In genomic region chr6:139219271-139219729, GRCh38 we compare ENCODE assay signal across 8 cellular contexts.
DNase-seq lines count a peak whose midpoint lies in the region; TF ChIP-seq lines count a peak whose summit lies in the region.

No MANE protein-coding gene starts in this region.

- peaks cover 5% of the 10 kb centered on the region for H3K4me1 Mint-ChIP-seq in neural progenitor cell

- WGBS in stomach, 5 donors = 4 to 12% (median 7%) methylated on average over 4 to 7 of the region's 7 CpGs

- H2AFZ ChIP-seq in neural progenitor cell (replicated peaks) = peak overlapping the region; percentile 60

- no peak for TF ChIP-seq POLR2A in stomach (IDR thresholded peaks at IDR 0.05)

- peak overlapping the region; percentile 32 for H3K4me2 ChIP-seq in neural progenitor cell

- TF ChIP-seq CTCF in fibroblast of pulmonary artery (IDR thresholded peaks at IDR 0.05; ENCODE audit: low read length, missing control alignments) (peak; percentile 98), neural progenitor cell (IDR thresholded peaks at IDR 0.05) (peak; percentile 86), stomach (IDR thresholded peaks at IDR 0.05) (peak in 5 of 7 experiments; percentile 46 to 88 (median 79))

- no peak overlapping the region for H3K4me3 ChIP-seq in fibroblast of pulmonary artery (replicated peaks; ENCODE audit: low read depth, low read length)
- no peak overlapping the region for H3K4me3 ChIP-seq in neural progenitor cell
- H3K4me3 ChIP-seq in stomach = no peak overlapping the region

- no peaks in the 10 kb centered on the region for H3K36me3 Mint-ChIP-seq in neural progenitor cell

- H3K36me3 ChIP-seq in neural progenitor cell = no peaks in the 10 kb centered on the region
- H3K36me3 ChIP-seq in stomach = no peaks in the 10 kb centered on the region

- peak overlapping the region; percentile 11 for H3K4me3 Mint-ChIP-seq in neural progenitor cell

- no peaks in the 10 kb centered on the region for H3K27me3 ChIP-seq in neural progenitor cell
- no peaks in the 10 kb centered on the region for H3K27me3 ChIP-seq in stomach

- H4K20me1 ChIP-seq in neural progenitor cell (ENCODE audit: low read depth) = no peaks in the 10 kb centered on the region

- peaks cover 3% of the 10 kb centered on the region for H3K9me3 Mint-ChIP-seq in neural progenitor cell

- peaks cover 4% of the 10 kb centered on the region for H3K27me3 Mint-ChIP-seq in neural progenitor cell (ENCODE audit: insufficient read depth, low read depth)

- intact Hi-C loops in stomach (cut with DNase I; ENCODE audit: low total_unique reads) = no loop called here

- H3K4me1 ChIP-seq in neural progenitor cell (no peaks in the 10 kb centered on the region), stomach (peaks cover 8 to 11% (median 9%) of the 10 kb centered on the region in 4 donors)

- DNase-seq in ELF-1 (ENCODE audit: low read depth, low spot score) (peak; percentile 96), H4 (ENCODE audit: low spot score) (peak; percentile 91), Kasumi-1 (lab: John Stamatoyannopoulos, UW) (peak; percentile 81 to 87), RKO (ENCODE audit: low spot score) (peak; percentile 69), activated T-helper 1 cell treated with Interleukin-2 at 50 U/mL for 16 hours (ENCODE audit: low read depth) (peak; percentile 50), fibroblast of pulmonary artery (ENCODE audit: low read depth) (peak; percentile 95), neural progenitor cell (ENCODE audit: low spot score) (peak; percentile 91), stomach (peak; percentile 91)

- peaks cover 12% of the 10 kb centered on the region for H3F3A ChIP-seq in neural progenitor cell (ENCODE audit: low read depth)

- H3K9ac ChIP-seq in neural progenitor cell = no peak overlapping the region

- peak overlapping the region; percentile 93 for H3K27ac Mint-ChIP-seq in neural progenitor cell

- H3K9me3 ChIP-seq in neural progenitor cell (ENCODE audit: low read depth) = no peaks in the 10 kb centered on the region
- H3K9me3 ChIP-seq in stomach = no peaks in the 10 kb centered on the region

- H3K27ac ChIP-seq in neural progenitor cell = no peak overlapping the region
- peak overlapping the region; percentile 26 to 74 (median 60) for H3K27ac ChIP-seq in stomach

- no peaks in the 10 kb centered on the region for H3K79me2 ChIP-seq in neural progenitor cell (ENCODE audit: low read depth)

- TF ChIP-seq EP300 in stomach (IDR thresholded peaks at IDR 0.05) = no peak
